Comparison of ENCODE assay signal across 18 cellular contexts in genomic region chr3:61666615-61667320, GRCh38.
"Had no signal": no experiment of that assay in that cellular context is flagged by ENCODE, and none has a peak within 500 bp of the region (broad histone marks: within the 10 kb centered on the region; RNA-seq: fewer than 3 reads in every experiment).

No MANE protein-coding gene starts in this region.

- H3K9me3 Mint-ChIP-seq: activated B cell treated with CpG ODN at 0.5 μM for 24 hours; stimulated activated naive CD8-positive, alpha-beta T cell treated with anti-CD3 and anti-CD28 coated beads, Interleukin-15, amount 100 ng/mL, for 72 hours had no signal

- ATAC-seq: activated CD8-positive, alpha-beta T cell treated with anti-CD3 and anti-CD28 coated beads for 36 hours; activated naive CD4-positive, alpha-beta T cell treated with anti-CD3 and anti-CD28 coated beads, Interleukin-2, amount 50 U/mL, for 72 hours; gastroesophageal sphincter; stimulated activated naive CD8-positive, alpha-beta T cell treated with anti-CD3 and anti-CD28 coated beads, Interleukin-15, amount 100 ng/mL, for 72 hours had no signal

- H3K4me1 Mint-ChIP-seq: central memory CD8-positive, alpha-beta T cell; naive B cell; stimulated activated naive CD8-positive, alpha-beta T cell treated with anti-CD3 and anti-CD28 coated beads, Interleukin-15, amount 100 ng/mL, for 72 hours had no signal

- H3K4me2 ChIP-seq: neural progenitor cell had no signal

- H3K9ac ChIP-seq: neural progenitor cell had no signal

- H3K9me3 ChIP-seq: gastroesophageal sphincter, psoas muscle, right lobe of liver had no signal

- DNase-seq: activated B cell treated with CpG ODN at 0.5 μM for 24 hours; activated CD4-positive, alpha-beta T cell treated with anti-CD3 and anti-CD28 coated beads for 48 hours; activated CD8-positive, alpha-beta T cell treated with anti-CD3 and anti-CD28 coated beads for 36 hours; activated effector memory CD4-positive, alpha-beta T cell treated with anti-CD3 and anti-CD28 coated beads, Interleukin-2, amount 50 U/mL, for 16 hours; activated T-cell treated with anti-CD3 and anti-CD28 coated beads, Interleukin-2, amount 50 U/mL, for 48 hours; amniotic stem cell; cortex of kidney; effector memory CD4-positive, alpha-beta T cell; naive B cell; psoas muscle; right lobe of liver; stimulated activated naive CD8-positive, alpha-beta T cell treated with anti-CD3 and anti-CD28 coated beads, Interleukin-15, amount 100 ng/mL, for 72 hours had no signal

- H3K4me3 ChIP-seq: gastroesophageal sphincter, neural progenitor cell, psoas muscle, right lobe of liver had no signal

- H3K27ac Mint-ChIP-seq: activated B cell treated with CpG ODN at 0.5 μM for 24 hours; activated CD8-positive, alpha-beta T cell treated with anti-CD3 and anti-CD28 coated beads for 36 hours; activated naive CD4-positive, alpha-beta T cell treated with anti-CD3 and anti-CD28 coated beads, Interleukin-2, amount 50 U/mL, for 72 hours; naive B cell; neural progenitor cell; stimulated activated naive CD8-positive, alpha-beta T cell treated with anti-CD3 and anti-CD28 coated beads, Interleukin-15, amount 100 ng/mL, for 72 hours; type B pancreatic cell had no signal

- H3K4me3 Mint-ChIP-seq: activated B cell treated with CpG ODN at 0.5 μM for 24 hours; activated CD8-positive, alpha-beta T cell treated with anti-CD3 and anti-CD28 coated beads for 36 hours; brain; central memory CD8-positive, alpha-beta T cell; naive B cell; neural progenitor cell; stimulated activated naive CD8-positive, alpha-beta T cell treated with anti-CD3 and anti-CD28 coated beads, Interleukin-15, amount 100 ng/mL, for 72 hours; type B pancreatic cell had no signal

- H3K27ac ChIP-seq: gastroesophageal sphincter, neural progenitor cell, psoas muscle, right lobe of liver had no signal

- H3K36me3 Mint-ChIP-seq: activated naive CD4-positive, alpha-beta T cell treated with anti-CD3 and anti-CD28 coated beads, Interleukin-2, amount 50 U/mL, for 72 hours; naive B cell had no signal

- H3K27me3 Mint-ChIP-seq: activated B cell treated with CpG ODN at 0.5 μM for 24 hours; activated CD8-positive, alpha-beta T cell treated with anti-CD3 and anti-CD28 coated beads for 36 hours; brain; central memory CD8-positive, alpha-beta T cell; naive B cell; stimulated activated naive CD8-positive, alpha-beta T cell treated with anti-CD3 and anti-CD28 coated beads, Interleukin-15, amount 100 ng/mL, for 72 hours; type B pancreatic cell had no signal

- H3K27me3 ChIP-seq: gastroesophageal sphincter, neural progenitor cell, right lobe of liver had no signal

- H3K36me3 ChIP-seq: gastroesophageal sphincter, neural progenitor cell, right lobe of liver had no signal

- H2AFZ ChIP-seq: neural progenitor cell had no signal
